Comparison of ENCODE assay signal across 16 cellular contexts in genomic region chr10:88877298-88877697, GRCh38. TPM values are rescaled to one million over a fixed set of nuclear protein-coding genes. Genes with fewer than 3 reads are reported as not detected.
A peak's percentile ranks its signal among the peaks of the same experiment; 100 is the strongest.
DNase-seq lines count a peak whose midpoint lies in the region; ATAC-seq, FAIRE-seq and TF ChIP-seq lines count a peak whose summit lies in the region.
"Had no signal": no experiment of that assay in that cellular context is flagged by ENCODE, and none has a peak within 500 bp of the region (broad histone marks: within the 10 kb centered on the region; RNA-seq: fewer than 3 reads in every experiment).

No MANE protein-coding gene starts in this region.

- H3K27ac Mint-ChIP-seq in Caco-2 (ENCODE audit: unreplicated experiment), result no peak overlapping the region

- peak overlapping the region; percentile 92 for H3K4me2 ChIP-seq in Loucy (ENCODE audit: low read depth, low read length, poor library complexity, severe bottlenecking)
- H3K4me2 ChIP-seq: A549, BLaER1 had no signal

- no peaks in the 10 kb centered on the region for H3K9me3 Mint-ChIP-seq in Caco-2 (ENCODE audit: unreplicated experiment)

- H3K27ac ChIP-seq in HEK293 (ENCODE audit: extremely low read depth, low read depth, low read length), result no peak overlapping the region
- H3K27ac ChIP-seq: A549, BLaER1, GM23248 had no signal

- no peak for ATAC-seq in GM21723 (IDR thresholded peaks at IDR 0.05; ENCODE audit: unreplicated experiment)
- ATAC-seq in GM21528 (IDR thresholded peaks at IDR 0.05; ENCODE audit: low FRiP score, unreplicated experiment), result no peak
- ATAC-seq: A549, GM12878 had no signal

- H3K4me1 Mint-ChIP-seq in Caco-2 (ENCODE audit: low read depth, unreplicated experiment), result no peaks in the 10 kb centered on the region

- POLR2A ChIA-PET in HEK293 (lab: Yijun Ruan, JAX) (no interaction called here), Caco-2 (lab: Charles Lee) (no interaction called here)

- H3K9me3 ChIP-seq in HEK293 (ENCODE audit: control insufficient read depth, insufficient read depth, low read depth, low read length) (no peaks in the 10 kb centered on the region), Loucy (ENCODE audit: insufficient read depth, low read depth, low read length) (no peaks in the 10 kb centered on the region), Caco-2 (no peaks in the 10 kb centered on the region)
- H3K9me3 ChIP-seq: A549, BLaER1 had no signal

- peaks cover 18% of the 10 kb centered on the region for H3K79me2 ChIP-seq in Loucy (ENCODE audit: insufficient read depth, low read length)

- H3K27me3 Mint-ChIP-seq in Caco-2 (ENCODE audit: insufficient read depth, unreplicated experiment), result peaks cover 15% of the 10 kb centered on the region
- H3K27me3 Mint-ChIP-seq: CD8-positive, alpha-beta memory T cell had no signal

- H3F3A ChIP-seq in Loucy (ENCODE audit: low read depth), result peaks cover 7% of the 10 kb centered on the region; the same call in 1 of the 2 replicates

- no peak overlapping the region; the same call in 1 of the 2 replicates for H2AFZ ChIP-seq in Loucy (ENCODE audit: low read length)
- H2AFZ ChIP-seq: GM23248 had no signal

- H3K36me3 Mint-ChIP-seq in Caco-2 (ENCODE audit: insufficient read depth, unreplicated experiment), result peaks cover 5% of the 10 kb centered on the region

- H3K4me3 ChIP-seq in HEK293 (ENCODE audit: low read depth, low read length) (no peak overlapping the region), Loucy (ENCODE audit: low read length, poor library complexity, severe bottlenecking) (no peak overlapping the region), bronchial epithelial cell (ENCODE audit: low read depth, low read length) (no peak overlapping the region), Caco-2 (ENCODE audit: low read depth, low read length) (no peak overlapping the region)
- H3K4me3 ChIP-seq: A549, BLaER1, GM12878, GM23248 had no signal

- no peaks in the 10 kb centered on the region for H3K27me3 ChIP-seq in Loucy (ENCODE audit: insufficient read depth, low read length, poor library complexity, severe bottlenecking)
- H3K27me3 ChIP-seq in bronchial epithelial cell (ENCODE audit: control insufficient read depth, insufficient read depth, low read length), result no peaks in the 10 kb centered on the region
- H3K27me3 ChIP-seq in Caco-2 (replicated peaks; ENCODE audit: control insufficient read depth, insufficient read depth, low read length), result no peaks in the 10 kb centered on the region
- H3K27me3 ChIP-seq: BLaER1 had no signal

- intact Hi-C loops in Caco-2 (cut with micrococcal nuclease; ENCODE audit: unreplicated experiment), result no loop called here

- H3K36me3 ChIP-seq in HEK293 (ENCODE audit: control insufficient read depth in 2 of 2, insufficient read depth in 1 of 2, low read length in 2 of 2), result no peaks in the 10 kb centered on the region
- no peaks in the 10 kb centered on the region for H3K36me3 ChIP-seq in Loucy (ENCODE audit: insufficient read depth, low read length)
- no peaks in the 10 kb centered on the region for H3K36me3 ChIP-seq in bronchial epithelial cell (ENCODE audit: control insufficient read depth, insufficient read depth, low read length)
- H3K36me3 ChIP-seq in Caco-2 (ENCODE audit: control insufficient read depth, insufficient read depth, low read length), result no peaks in the 10 kb centered on the region
- H3K36me3 ChIP-seq: BLaER1 had no signal

- H3K9me2 ChIP-seq in Loucy (replicated peaks; ENCODE audit: low read depth, low read length), result no peaks in the 10 kb centered on the region

- CTCF ChIA-PET in HEK293 (lab: Yijun Ruan, JAX) (interaction anchor here (1.0 to 1.5 kb wide), 2 partner anchors 57 to 341 kb away, joined by 3 to 4 read pairs; no protein-coding TSS in a partner anchor), Caco-2 (lab: Charles Lee) (no interaction called here)

- DNase-seq in bronchial epithelial cell (ENCODE audit: low read depth) (no peak), Caco-2 (no peak), iPS-NIHi7 (ENCODE audit: extremely low spot score) (no peak)
- DNase-seq: CD8-positive, alpha-beta memory T cell; DMS53; GM23248; H7; Kasumi-1 had no signal

- H3K9ac ChIP-seq in Loucy (ENCODE audit: low read depth, low read length, poor library complexity, severe bottlenecking), result no peak overlapping the region
- H3K9ac ChIP-seq: BLaER1, GM23248 had no signal

- no TSS peak for BruUV-seq in Caco-2 (replicated peaks; lab: Mats Ljungman, UMichigan)

- peaks cover 8% of the 10 kb centered on the region; the same call in 1 of the 2 replicates for H3K4me1 ChIP-seq in HEK293 (ENCODE audit: control insufficient read depth, insufficient read depth, low read length)
- H3K4me1 ChIP-seq in Loucy (ENCODE audit: insufficient read depth, low read length, poor library complexity, severe bottlenecking), result peaks cover 44% of the 10 kb centered on the region
- H3K4me1 ChIP-seq in Caco-2, result no peaks in the 10 kb centered on the region

- TF ChIP-seq CTCF in HEK293 (tag by site-specific recombination; IDR thresholded peaks at IDR 0.05) (no peak), Loucy (conservative IDR thresholded peaks at IDR 0.05; ENCODE audit: low read length) (no peak), bronchial epithelial cell (IDR thresholded peaks at IDR 0.05; ENCODE audit: insufficient read depth, low read length, severe bottlenecking) (no peak), Caco-2 (IDR thresholded peaks at IDR 0.05; ENCODE audit: insufficient read depth in 1 of 2, low read depth in 1 of 2, low read length in 1 of 2, severe bottlenecking in 1 of 2, unreplicated experiment in 1 of 2) (no peak)

- H4K20me1 ChIP-seq in Loucy (ENCODE audit: insufficient read depth, low read length, poor library complexity, severe bottlenecking), result peaks cover 13% of the 10 kb centered on the region
- H4K20me1 ChIP-seq: BLaER1 had no signal

- peak; percentile 55 for FAIRE-seq in bronchial epithelial cell (lab: Jason Lieb, UNC)
- FAIRE-seq: A549, GM12878 had no signal

- no peak overlapping the region for H3K4me3 Mint-ChIP-seq in Caco-2 (ENCODE audit: unreplicated experiment)

TF ChIP-seq in HEK293, 187 proteins besides CTCF, POLR2A, EP300 and RAD21:
- TF ChIP-seq ZNF274 (IDR thresholded peaks at IDR 0.05; ENCODE audit: low read length) (no peak), ZNF274 (tag by site-specific recombination; IDR thresholded peaks at IDR 0.05; ENCODE audit: borderline replicate concordance) (0 out of 2 replicates have a peak, but pooled peaks have one; percentile 82), SCRT2 (tag by site-specific recombination; IDR thresholded peaks at IDR 0.05) (peak; percentile 70), SCRT1 (tag by site-specific recombination; IDR thresholded peaks at IDR 0.05; ENCODE audit: borderline replicate concordance) (peak; percentile 89), ZBTB6 (tag by site-specific recombination; IDR thresholded peaks at IDR 0.05) (no peak), FEZF1 (tag by site-specific recombination; IDR thresholded peaks at IDR 0.05) (no peak), ZNF174 (tag by site-specific recombination; IDR thresholded peaks at IDR 0.05) (no peak), ZNF121 (tag by site-specific recombination; IDR thresholded peaks at IDR 0.05) (no peak)

RNA-seq across cellular contexts. Expression of gene STAMBPL1, which starts 2.7 kb away (rescaled TPM):
- total RNA-seq in bronchial epithelial cell (1.7 and 2.6 TPM in 2 replicates), Caco-2 (2022) (0.42 and 0.54 TPM in 2 replicates)
- total RNA-seq: G401 had no signal

RNA-seq across cellular contexts. Expression of gene ANKRD22, which starts 25.7 kb away (rescaled TPM):
- total RNA-seq in bronchial epithelial cell (5.3 and 17.7 TPM in 2 replicates), Caco-2 (2022) (not detected in 2 replicates)
- total RNA-seq: CD8-positive, alpha-beta memory T cell; G401; H7 had no signal
